In the genomic region with DNA sequence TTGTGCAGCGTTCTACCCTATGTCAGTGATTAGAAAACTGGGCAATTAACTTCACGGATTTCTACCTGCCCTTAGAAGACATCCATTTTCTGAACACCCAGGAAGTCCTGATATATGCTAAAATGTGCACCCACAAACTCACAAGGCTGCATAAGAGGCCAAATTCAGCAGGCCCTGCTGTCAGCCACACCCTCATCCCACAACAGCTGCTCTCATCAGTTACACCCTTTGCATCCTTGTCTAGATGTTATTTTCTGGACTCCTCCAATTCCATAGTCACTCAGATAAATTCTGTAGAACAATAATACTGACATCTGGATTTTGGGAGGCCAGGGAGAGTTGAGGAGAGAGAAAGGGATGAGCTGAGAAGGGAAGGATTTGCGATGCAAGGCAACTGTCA, we compare ENCODE assay signal across 1 cellular context.
TF ChIP-seq lines count a peak whose summit lies in the region.

No MANE protein-coding gene starts in this region.

TF ChIP-seq in GM23338, 12 proteins besides CTCF, POLR2A, EP300 and RAD21 (continued from another document):
- no peak for TF ChIP-seq ZNF462 (CRISPR knock-in tag; IDR thresholded peaks at IDR 0.05)
- TF ChIP-seq ETS1 (IDR thresholded peaks at IDR 0.05), result no peak
- no peak for TF ChIP-seq JUNB (IDR thresholded peaks at IDR 0.05; ENCODE audit: unreplicated experiment)
- no peak for TF ChIP-seq STAT1 (IDR thresholded peaks at IDR 0.05; ENCODE audit: unreplicated experiment)
- no peak for TF ChIP-seq POLR2AphosphoS5 (IDR thresholded peaks at IDR 0.05; ENCODE audit: low read depth)
